Comparison of ENCODE assay signal across 24 cellular contexts in genomic region chr17:26792486-26792885, GRCh38.
A peak's percentile ranks its signal among the peaks of the same experiment; 100 is the strongest.
DNase-seq lines count a peak whose midpoint lies in the region; ATAC-seq, FAIRE-seq and TF ChIP-seq lines count a peak whose summit lies in the region.
"Had no signal": no experiment of that assay in that cellular context is flagged by ENCODE, and none has a peak within 500 bp of the region (broad histone marks: within the 10 kb centered on the region; RNA-seq: fewer than 3 reads in every experiment).

No MANE protein-coding gene starts in this region.

- TF ChIP-seq RAD21 in IMR-90 (IDR thresholded peaks at IDR 0.05; ENCODE audit: low read length): no peak

- H3K27me3 Mint-ChIP-seq in WTC11 (ENCODE audit: low read depth): no peaks in the 10 kb centered on the region
- H3K27me3 Mint-ChIP-seq: CD4-positive, alpha-beta T cell; memory B cell; stimulated activated naive CD8-positive, alpha-beta T cell treated with anti-CD3 and anti-CD28 coated beads, Interleukin-15, amount 100 ng/mL, for 72 hours had no signal

- no peak overlapping the region for H3K14ac ChIP-seq in IMR-90 (replicated peaks; ENCODE audit: low read depth, low read length)

- DNase-seq in AG04449 (ENCODE audit: low read depth, low spot score) (peak; percentile 3), IMR-90 (peak; percentile 55), bronchial epithelial cell (ENCODE audit: low read depth) (peak; percentile 49), foreskin fibroblast (peak; percentile 4 to 35), NCI-H524 treated with DMSO at 0.1 percent for 48 hours (lab: John Stamatoyannopoulos, UW) (no peak), WTC11 (ENCODE audit: low spot score) (no peak), upper lobe of left lung (no peak)
- DNase-seq: activated CD4-positive, alpha-beta T cell treated with anti-CD3 and anti-CD28 coated beads for 1 hour; activated gamma-delta T cell; anterior cingulate cortex; CD4-positive, alpha-beta T cell; DMS79 treated with DMSO at 0.1 percent for 48 hours; glutamatergic neuron; NCI-H1694 treated with DMSO at 0.1 percent for 48 hours; NCI-H446; SJCRH30; stimulated activated naive CD8-positive, alpha-beta T cell treated with anti-CD3 and anti-CD28 coated beads, Interleukin-15, amount 100 ng/mL, for 72 hours; T-helper 9 cell; uterus had no signal

- H2BK120ac ChIP-seq in IMR-90 (ENCODE audit: low read depth, low read length): no peak overlapping the region

- H3K4me1 Mint-ChIP-seq in WTC11: no peaks in the 10 kb centered on the region
- H3K4me1 Mint-ChIP-seq: memory B cell; nephron; stimulated activated naive CD8-positive, alpha-beta T cell treated with anti-CD3 and anti-CD28 coated beads, Interleukin-15, amount 100 ng/mL, for 72 hours had no signal

- BruUV-seq in IMR-90 (replicated peaks; lab: Mats Ljungman, UMichigan): no TSS peak

- H2BK5ac ChIP-seq in IMR-90 (ENCODE audit: low read depth, low read length, poor library complexity, severe bottlenecking): peak overlapping the region; percentile 26

- H4K5ac ChIP-seq in IMR-90 (ENCODE audit: low read depth, low read length): no peak overlapping the region

- in situ Hi-C loops in IMR-90 (cut with MboI; ENCODE audit: low sequenced_read_pairs): no loop called here

- no peak overlapping the region for H2AK5ac ChIP-seq in IMR-90 (ENCODE audit: low read depth, low read length)

- intact Hi-C loops in IMR-90 (cut with micrococcal nuclease): no loop called here

- peaks cover 13% of the 10 kb centered on the region for H3K9me3 ChIP-seq in IMR-90 (ENCODE audit: control insufficient read depth, insufficient read depth, low read length)
- H3K9me3 ChIP-seq in upper lobe of left lung: peaks cover 5 to 88% (median 28%) of the 10 kb centered on the region in 4 donors
- H3K9me3 ChIP-seq: SJCRH30, uterus had no signal

- no peak overlapping the region for H3K4me2 ChIP-seq in IMR-90 (ENCODE audit: low read depth, low read length)

- no peaks in the 10 kb centered on the region for H3K9me1 ChIP-seq in IMR-90 (ENCODE audit: insufficient read depth, low read length)

- no peak overlapping the region for H3K4me3 Mint-ChIP-seq in WTC11
- H3K4me3 Mint-ChIP-seq: CD4-positive, alpha-beta T cell; memory B cell; nephron; stimulated activated naive CD8-positive, alpha-beta T cell treated with anti-CD3 and anti-CD28 coated beads, Interleukin-15, amount 100 ng/mL, for 72 hours had no signal

- dilution Hi-C loops in IMR-90 (cut with HindIII; ENCODE audit: low sequenced_read_pairs, unreplicated experiment): no loop called here

- H3K36me3 ChIP-seq in IMR-90 (ENCODE audit: control insufficient read depth, insufficient read depth, low read length): no peaks in the 10 kb centered on the region
- H3K36me3 ChIP-seq in bronchial epithelial cell (ENCODE audit: control insufficient read depth, insufficient read depth, low read length): no peaks in the 10 kb centered on the region
- no peaks in the 10 kb centered on the region for H3K36me3 ChIP-seq in upper lobe of left lung
- H3K36me3 ChIP-seq: SJCRH30, uterus had no signal

- H3K9ac ChIP-seq in IMR-90 (ENCODE audit: low read depth, low read length): no peak overlapping the region

- POLR2A ChIA-PET in AG04449 (lab: Yijun Ruan, JAX): no interaction called here
- POLR2A ChIA-PET in IMR-90 (lab: Charles Lee; ENCODE audit: unreplicated experiment): no interaction called here
- POLR2A ChIA-PET in WTC11 (lab: Charles Lee): no interaction called here

- H3K56ac ChIP-seq in IMR-90 (ENCODE audit: extremely low read depth, insufficient read depth, low read length): no peak overlapping the region

- no peak overlapping the region for H3K23ac ChIP-seq in IMR-90 (ENCODE audit: low read depth, low read length)

- H2BK15ac ChIP-seq in IMR-90 (ENCODE audit: low read depth, low read length): no peak overlapping the region

- no peak for FAIRE-seq in bronchial epithelial cell (lab: Jason Lieb, UNC)
- FAIRE-seq: A204.1, islet of Langerhans had no signal

- CTCF ChIA-PET in AG04449 (lab: Yijun Ruan, JAX): no interaction called here
- CTCF ChIA-PET in IMR-90 (lab: Yijun Ruan, JAX): no interaction called here
- CTCF ChIA-PET in WTC11 (lab: Charles Lee): no interaction called here

- H3K9me3 Mint-ChIP-seq in WTC11: no peaks in the 10 kb centered on the region
- H3K9me3 Mint-ChIP-seq: CD4-positive, alpha-beta T cell; memory B cell; nephron; stimulated activated naive CD8-positive, alpha-beta T cell treated with anti-CD3 and anti-CD28 coated beads, Interleukin-15, amount 100 ng/mL, for 72 hours had no signal

- no peak overlapping the region for H2AK9ac ChIP-seq in IMR-90 (replicated peaks; ENCODE audit: low read depth, low read length, poor library complexity)

- no peak overlapping the region for H3K4ac ChIP-seq in IMR-90 (ENCODE audit: low read depth, low read length)

- H3K4me1 ChIP-seq in IMR-90 (ENCODE audit: control insufficient read depth, insufficient read depth, low read length) (no peaks in the 10 kb centered on the region), upper lobe of left lung (no peaks in the 10 kb centered on the region)
- H3K4me1 ChIP-seq: SJCRH30, uterus had no signal

- H4K20me1 ChIP-seq in IMR-90 (ENCODE audit: insufficient read depth, low read length): no peaks in the 10 kb centered on the region

- no peak overlapping the region for H3K27ac ChIP-seq in IMR-90 (ENCODE audit: insufficient read depth, low read length)
- no peak overlapping the region for H3K27ac ChIP-seq in upper lobe of left lung
- H3K27ac ChIP-seq: SJCRH30, uterus had no signal

- TF ChIP-seq CTCF in AG04449 (IDR thresholded peaks at IDR 0.05; ENCODE audit: insufficient read depth, low read length, missing control alignments): no peak
- TF ChIP-seq CTCF in IMR-90 (conservative IDR thresholded peaks at IDR 0.05; ENCODE audit: low read depth, low read length): no peak
- TF ChIP-seq CTCF in bronchial epithelial cell (IDR thresholded peaks at IDR 0.05; ENCODE audit: insufficient read depth, low read length, severe bottlenecking): no peak
- TF ChIP-seq CTCF in foreskin fibroblast (IDR thresholded peaks at IDR 0.05; ENCODE audit: low read depth, low read length): no peak
- TF ChIP-seq CTCF in WTC11 (IDR thresholded peaks at IDR 0.05): no peak
- no peak for TF ChIP-seq CTCF in upper lobe of left lung (IDR thresholded peaks at IDR 0.05)

- TF ChIP-seq EP300 in upper lobe of left lung (IDR thresholded peaks at IDR 0.05): no peak

- no peak overlapping the region for H2AFZ ChIP-seq in IMR-90 (replicated peaks; ENCODE audit: low read length, poor library complexity)

- no peak overlapping the region for H3K27ac Mint-ChIP-seq in WTC11
- H3K27ac Mint-ChIP-seq: CD4-positive, alpha-beta T cell; memory B cell; nephron; stimulated activated naive CD8-positive, alpha-beta T cell treated with anti-CD3 and anti-CD28 coated beads, Interleukin-15, amount 100 ng/mL, for 72 hours had no signal

- H3K18ac ChIP-seq in IMR-90 (ENCODE audit: low read depth, low read length): no peak overlapping the region

- H3K27me3 ChIP-seq in IMR-90 (ENCODE audit: control insufficient read depth, insufficient read depth, low read length): no peaks in the 10 kb centered on the region
- H3K27me3 ChIP-seq in bronchial epithelial cell (ENCODE audit: control insufficient read depth, insufficient read depth, low read length): no peaks in the 10 kb centered on the region
- H3K27me3 ChIP-seq in upper lobe of left lung: no peaks in the 10 kb centered on the region
- H3K27me3 ChIP-seq: SJCRH30, uterus had no signal

- no peaks in the 10 kb centered on the region for H3K79me1 ChIP-seq in IMR-90 (ENCODE audit: low read depth in 1 of 2, low read length in 2 of 2)

- ATAC-seq in IMR-90 (ENCODE audit: low read depth) (no peak), WTC11 (no peak), HG02885 (IDR thresholded peaks at IDR 0.05; ENCODE audit: poor library complexity, unreplicated experiment) (no peak), upper lobe of left lung (ENCODE audit: low FRiP score in 2 of 2) (no peak)
- ATAC-seq: stimulated activated naive CD8-positive, alpha-beta T cell treated with anti-CD3 and anti-CD28 coated beads, Interleukin-15, amount 100 ng/mL, for 72 hours had no signal

- H3K4me3 ChIP-seq in AG04449 (ENCODE audit: low read depth, low read length) (no peak overlapping the region), IMR-90 (ENCODE audit: insufficient read depth, low read depth, low read length) (no peak overlapping the region), bronchial epithelial cell (ENCODE audit: low read depth, low read length) (no peak overlapping the region), foreskin fibroblast (ENCODE audit: low read depth in 1 of 2, low read length in 2 of 2) (no peak overlapping the region), upper lobe of left lung (no peak overlapping the region)
- H3K4me3 ChIP-seq: SJCRH30, uterus had no signal

- no peak for TF ChIP-seq POLR2A in IMR-90 (IDR thresholded peaks at IDR 0.05; ENCODE audit: low read depth, low read length)
- no peak for TF ChIP-seq POLR2A in upper lobe of left lung (IDR thresholded peaks at IDR 0.05)

- H2BK20ac ChIP-seq in IMR-90 (ENCODE audit: low read depth, low read length): no peak overlapping the region

- H4K91ac ChIP-seq in IMR-90 (ENCODE audit: insufficient read depth, low read depth, low read length): no peak overlapping the region

- no peaks in the 10 kb centered on the region for H3K36me3 Mint-ChIP-seq in WTC11
- H3K36me3 Mint-ChIP-seq: memory B cell had no signal

- H4K8ac ChIP-seq in IMR-90 (ENCODE audit: low read depth in 2 of 2, low read length in 2 of 2): no peak overlapping the region

- 57 to 100% methylated on average over 3 to 12 of the region's 12 CpGs for WGBS in IMR-90 (ENCODE audit: extremely low coverage in 2 of 2, insufficient read length in 1 of 2), 2 experiments
- WGBS in upper lobe of left lung, 2 donors: 84 to 88% methylated on average over 12 of the region's 12 CpGs

TF ChIP-seq in IMR-90, 13 proteins besides CTCF, POLR2A, EP300 and RAD21 (continues in another document):
- no peak for TF ChIP-seq SMC3 (IDR thresholded peaks at IDR 0.05; ENCODE audit: low read depth, low read length)
- no peak for TF ChIP-seq RCOR1 (IDR thresholded peaks at IDR 0.05; ENCODE audit: insufficient replicate concordance, low read length)
- TF ChIP-seq FOS (IDR thresholded peaks at IDR 0.05; ENCODE audit: low read depth, low read length): no peak
- TF ChIP-seq CHD1 (IDR thresholded peaks at IDR 0.05; ENCODE audit: low read depth, low read length): no peak
- no peak for TF ChIP-seq MAZ (IDR thresholded peaks at IDR 0.05; ENCODE audit: borderline replicate concordance, low read depth, low read length)

TF ChIP-seq in WTC11, 78 proteins besides CTCF, POLR2A, EP300 and RAD21 (continues in another document):
- TF ChIP-seq CBFB (CRISPR knock-in tag; IDR thresholded peaks at IDR 0.05; ENCODE audit: low read depth): no peak
- no peak for TF ChIP-seq MAX (CRISPR knock-in tag; IDR thresholded peaks at IDR 0.05)

Comparison
In these comparisons a context has a peak if more than half of its experiments do, and no peak if none do; other contexts are left out.
1. DNase-seq: peak in AG04449 (single experiment), IMR-90 (single experiment), bronchial epithelial cell (single experiment) and foreskin fibroblast (2 of 2); none in NCI-H524 treated with DMSO at 0.1 percent for 48 hours (single experiment), WTC11 (single experiment) and upper lobe of left lung (0 of 2).